Comparison of ENCODE assay signal across 1 cellular context in genomic region chr6:108578595-108579038, GRCh38.
TF ChIP-seq lines count a peak whose summit lies in the region.

No MANE protein-coding gene starts in this region.

TF ChIP-seq in K562, 482 proteins besides CTCF, POLR2A, EP300 and RAD21 (continued from another document and continues in another):
- TF ChIP-seq HBP1 (CRISPR knock-in tag; IDR thresholded peaks at IDR 0.05): no peak
- no peak for TF ChIP-seq ILK (tag; IDR thresholded peaks at IDR 0.05; ENCODE audit: borderline replicate concordance, low read depth)
- no peak for TF ChIP-seq ILF3 (IDR thresholded peaks at IDR 0.05; ENCODE audit: borderline replicate concordance)
- peak; percentile 18; the same call in 1 of the 2 replicates for TF ChIP-seq RAD51 (IDR thresholded peaks at IDR 0.05; ENCODE audit: borderline replicate concordance, low read depth)
- no peak for TF ChIP-seq MED1 (CRISPR knock-in tag; IDR thresholded peaks at IDR 0.05; ENCODE audit: borderline replicate concordance)
- no peak for TF ChIP-seq RBBP5 (IDR thresholded peaks at IDR 0.05; ENCODE audit: borderline replicate concordance, insufficient read depth, low read length, poor library complexity, severe bottlenecking)
- TF ChIP-seq VEZF1 (CRISPR knock-in tag; IDR thresholded peaks at IDR 0.05): peak; percentile 58
- TF ChIP-seq ZNF197 (CRISPR knock-in tag; IDR thresholded peaks at IDR 0.05; ENCODE audit: low read depth): peak; percentile 58; the same call in 1 of the 2 replicates
- TF ChIP-seq SMARCA5 (IDR thresholded peaks at IDR 0.05): no peak
- peak; percentile 27; the same call in 1 of the 2 replicates for TF ChIP-seq CEBPB (tag; IDR thresholded peaks at IDR 0.05)
- no peak for TF ChIP-seq ZNF143 (CRISPR knock-in tag; IDR thresholded peaks at IDR 0.05)
- TF ChIP-seq ARID2 (IDR thresholded peaks at IDR 0.05): no peak
- TF ChIP-seq RFX5 (IDR thresholded peaks at IDR 0.05; ENCODE audit: low read depth, low read length): no peak
- peak; percentile 94 for TF ChIP-seq JUN (IDR thresholded peaks at IDR 0.05; ENCODE audit: borderline replicate concordance, low read depth, low read length)
- no peak for TF ChIP-seq JUN (CRISPR knock-in tag; IDR thresholded peaks at IDR 0.05; ENCODE audit: borderline replicate concordance)
- TF ChIP-seq DDX20 (tag; IDR thresholded peaks at IDR 0.05; ENCODE audit: low read depth): no peak
- TF ChIP-seq FOXJ3 (CRISPR knock-in tag; IDR thresholded peaks at IDR 0.05): no peak
- no peak for TF ChIP-seq ELF1 (tag; IDR thresholded peaks at IDR 0.05)
- TF ChIP-seq CC2D1A (IDR thresholded peaks at IDR 0.05): peak; percentile 82; the same call in 1 of the 2 replicates
- TF ChIP-seq SMARCC2 (IDR thresholded peaks at IDR 0.05; ENCODE audit: low read depth): peak; percentile 94
- no peak for TF ChIP-seq GABPA (tag; conservative IDR thresholded peaks at IDR 0.05; ENCODE audit: low read depth)
- TF ChIP-seq KLF6 (CRISPR knock-in tag; IDR thresholded peaks at IDR 0.05; ENCODE audit: borderline replicate concordance): no peak
- TF ChIP-seq PHB (CRISPR knock-in tag; IDR thresholded peaks at IDR 0.05): no peak
- peak; percentile 80 to 83; a peak in 3 of 4 replicates for TF ChIP-seq FOXK2 (conservative IDR thresholded peaks at IDR 0.05 in 1 of 2, IDR thresholded peaks at IDR 0.05 in 1 of 2; ENCODE audit: low read depth in 2 of 2)
- TF ChIP-seq FIP1L1 (IDR thresholded peaks at IDR 0.05; ENCODE audit: low read depth, low read length, poor library complexity, severe bottlenecking): no peak
- peak; percentile 46; the same call in 1 of the 2 replicates for TF ChIP-seq ZNF384 (IDR thresholded peaks at IDR 0.05; ENCODE audit: low read depth, low read length)
- TF ChIP-seq MTF1 (CRISPR knock-in tag; IDR thresholded peaks at IDR 0.05; ENCODE audit: borderline replicate concordance): no peak
- TF ChIP-seq DIDO1 (tag; IDR thresholded peaks at IDR 0.05; ENCODE audit: low read depth): no peak
- TF ChIP-seq TFE3 (CRISPR knock-in tag; IDR thresholded peaks at IDR 0.05): no peak
- peak; percentile 84 for TF ChIP-seq ZFP91 (CRISPR knock-in tag; IDR thresholded peaks at IDR 0.05)
- TF ChIP-seq RUNX1 (IDR thresholded peaks at IDR 0.05; ENCODE audit: low read depth): no peak
- no peak for TF ChIP-seq MLX (CRISPR knock-in tag; conservative IDR thresholded peaks at IDR 0.05)
- no peak for TF ChIP-seq ZNF431 (CRISPR knock-in tag; IDR thresholded peaks at IDR 0.05)
- TF ChIP-seq PRDM10 (IDR thresholded peaks at IDR 0.05; ENCODE audit: partially characterized antibody): no peak
- TF ChIP-seq ZNF239 (CRISPR knock-in tag; IDR thresholded peaks at IDR 0.05): no peak
- TF ChIP-seq ZKSCAN3 (CRISPR knock-in tag; IDR thresholded peaks at IDR 0.05): no peak
- TF ChIP-seq MIER1 (IDR thresholded peaks at IDR 0.05; ENCODE audit: low read depth): no peak
- TF ChIP-seq FOS (IDR thresholded peaks at IDR 0.05; ENCODE audit: extremely low read depth, insufficient read length): peak; percentile 38
- no peak for TF ChIP-seq AFF4 (CRISPR knock-in tag; IDR thresholded peaks at IDR 0.05)
- TF ChIP-seq POLR2AphosphoS5 (IDR thresholded peaks at IDR 0.05; ENCODE audit: control insufficient read depth, insufficient read depth, low read depth, low read length): peak; percentile 90
- peak; percentile 63; the same call in 1 of the 2 replicates for TF ChIP-seq L3MBTL2 (IDR thresholded peaks at IDR 0.05)
- TF ChIP-seq CREBBP (IDR thresholded peaks at IDR 0.05; ENCODE audit: low read depth, low read length): no peak
- no peak for TF ChIP-seq ZHX1 (conservative IDR thresholded peaks at IDR 0.05; ENCODE audit: low read length)
- peak; percentile 99 for TF ChIP-seq JUND (IDR thresholded peaks at IDR 0.05; ENCODE audit: borderline replicate concordance, low read depth, low read length)
- TF ChIP-seq JUND (tag; IDR thresholded peaks at IDR 0.05; ENCODE audit: borderline replicate concordance, low read depth, low read length): peak; percentile 97; the same call in 2 of the 3 replicates
- TF ChIP-seq SP1 (CRISPR knock-in tag; IDR thresholded peaks at IDR 0.05): peak; percentile 32; the same call in 1 of the 2 replicates
- TF ChIP-seq ZNF175 (CRISPR knock-in tag; IDR thresholded peaks at IDR 0.05; ENCODE audit: low read depth): no peak
- TF ChIP-seq MTA1 (IDR thresholded peaks at IDR 0.05; ENCODE audit: borderline replicate concordance): peak; percentile 72; the same call in 1 of the 2 replicates
- TF ChIP-seq CBX3 (IDR thresholded peaks at IDR 0.05; ENCODE audit: borderline replicate concordance in 1 of 2, low read length in 2 of 2): no peak; a peak in 1 of 3 replicates
- no peak for TF ChIP-seq SREBF2 (CRISPR knock-in tag; IDR thresholded peaks at IDR 0.05)
- TF ChIP-seq FOXA1 (IDR thresholded peaks at IDR 0.05; ENCODE audit: borderline replicate concordance): no peak
- no peak for TF ChIP-seq HMG20B (CRISPR knock-in tag; IDR thresholded peaks at IDR 0.05)
- TF ChIP-seq NFXL1 (CRISPR knock-in tag; IDR thresholded peaks at IDR 0.05): no peak
- TF ChIP-seq ZFP1 (CRISPR knock-in tag; IDR thresholded peaks at IDR 0.05): no peak
- TF ChIP-seq KAT2B (IDR thresholded peaks at IDR 0.05; ENCODE audit: low read depth, low read length): no peak
